1 cellular context compared by ENCODE assay signal in the genomic region with DNA sequence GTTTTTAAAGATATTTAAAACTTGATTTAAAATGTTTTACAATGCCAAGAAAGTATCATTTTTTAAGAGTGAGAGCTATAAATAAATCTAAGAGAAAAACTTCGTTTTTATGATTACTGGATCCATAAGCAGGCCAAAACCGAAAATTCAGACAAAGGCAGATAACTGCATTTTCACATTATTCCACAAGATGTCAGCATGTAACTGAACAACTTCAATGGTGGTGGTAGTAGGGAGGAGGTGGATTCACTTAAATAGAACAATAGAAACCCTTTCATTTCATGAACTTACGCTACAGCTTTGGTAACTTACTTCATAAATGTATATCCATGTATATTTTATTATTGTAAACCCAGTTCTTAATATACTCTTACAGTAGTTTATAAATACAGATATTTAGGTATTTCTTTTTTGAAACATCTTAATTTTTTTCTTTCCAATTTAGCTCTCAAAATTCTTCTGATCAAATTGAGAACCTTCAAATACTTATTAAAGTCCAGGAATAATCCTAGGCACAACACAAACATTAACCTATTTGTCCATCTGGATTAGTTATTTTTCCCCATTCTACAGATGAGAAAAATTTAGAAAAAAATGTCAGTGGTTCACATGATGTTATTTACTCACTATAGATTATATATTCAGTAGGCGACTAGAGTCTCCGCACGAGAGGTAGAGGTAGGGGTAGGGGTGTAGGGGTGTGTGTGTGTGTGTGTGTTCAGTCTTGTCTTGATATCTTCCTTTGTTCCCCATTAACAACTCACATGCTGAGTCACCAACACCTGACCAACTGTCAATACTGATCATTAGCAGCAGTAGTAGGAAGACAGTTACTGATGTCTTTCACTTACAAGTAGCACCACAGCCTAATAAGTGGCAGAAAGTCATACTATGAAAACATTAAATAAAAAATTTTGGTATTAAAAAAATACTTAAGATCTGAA.
TF ChIP-seq lines count a peak whose summit lies in the region.

No MANE protein-coding gene starts in this region.

TF ChIP-seq in HEK293, 187 proteins besides CTCF, POLR2A, EP300 and RAD21 (continued from another document):
- TF ChIP-seq ZNF704 (tag by site-specific recombination; IDR thresholded peaks at IDR 0.05) (no peak), ZNF423 (tag by site-specific recombination; IDR thresholded peaks at IDR 0.05) (no peak), ZNF169 (tag by site-specific recombination; IDR thresholded peaks at IDR 0.05) (no peak), ZNF660 (tag by site-specific recombination; IDR thresholded peaks at IDR 0.05) (0 out of 2 replicates have a peak, but pooled peaks have one; percentile 27), KLF8 (tag by site-specific recombination; IDR thresholded peaks at IDR 0.05) (no peak), ZNF394 (tag by site-specific recombination; IDR thresholded peaks at IDR 0.05; ENCODE audit: borderline replicate concordance) (no peak), ZNF623 (tag by site-specific recombination; IDR thresholded peaks at IDR 0.05) (no peak), SETDB1 (IDR thresholded peaks at IDR 0.05; ENCODE audit: insufficient read length, low read length) (no peak), ZNF654 (tag by site-specific recombination; IDR thresholded peaks at IDR 0.05; ENCODE audit: low read depth) (peak; percentile 95), SP2 (tag by site-specific recombination; IDR thresholded peaks at IDR 0.05) (no peak), ZSCAN30 (tag by site-specific recombination; IDR thresholded peaks at IDR 0.05) (0 out of 2 replicates have a peak, but pooled peaks have one; percentile 48), ZNF548 (tag by site-specific recombination; IDR thresholded peaks at IDR 0.05) (no peak), ZNF175 (tag by site-specific recombination; IDR thresholded peaks at IDR 0.05) (no peak), KLF9 (tag by site-specific recombination; IDR thresholded peaks at IDR 0.05; ENCODE audit: low read depth) (no peak), BCL11B (tag by site-specific recombination; IDR thresholded peaks at IDR 0.05; ENCODE audit: low read depth) (no peak), ZNF24 (tag by site-specific recombination; IDR thresholded peaks at IDR 0.05) (no peak), ZNF558 (tag by site-specific recombination; IDR thresholded peaks at IDR 0.05) (no peak), ZNF2 (tag by site-specific recombination; IDR thresholded peaks at IDR 0.05) (peak; percentile 72; the same call in 1 of the 2 replicates), ZNF530 (tag by site-specific recombination; IDR thresholded peaks at IDR 0.05; ENCODE audit: low read depth) (no peak), GLI4 (tag by site-specific recombination; IDR thresholded peaks at IDR 0.05) (no peak), ZNF148 (tag by site-specific recombination; IDR thresholded peaks at IDR 0.05; ENCODE audit: borderline replicate concordance) (no peak), ZBTB7A (tag by site-specific recombination; IDR thresholded peaks at IDR 0.05; ENCODE audit: low read depth) (no peak), ZBTB48 (tag by site-specific recombination; IDR thresholded peaks at IDR 0.05) (no peak), ZNF157 (tag by site-specific recombination; IDR thresholded peaks at IDR 0.05) (no peak), ZNF624 (tag by site-specific recombination; IDR thresholded peaks at IDR 0.05) (no peak), MYNN (tag by site-specific recombination; IDR thresholded peaks at IDR 0.05; ENCODE audit: borderline replicate concordance) (no peak), ZSCAN16 (tag by site-specific recombination; IDR thresholded peaks at IDR 0.05) (no peak), ZNF335 (tag by site-specific recombination; conservative IDR thresholded peaks at IDR 0.05) (no peak), ZNF114 (tag by site-specific recombination; IDR thresholded peaks at IDR 0.05) (no peak), YY1 (tag by site-specific recombination; IDR thresholded peaks at IDR 0.05) (no peak), PRDM1 (tag by site-specific recombination; IDR thresholded peaks at IDR 0.05) (peak; percentile 42; the same call in 1 of the 2 replicates), HIC1 (tag by site-specific recombination; IDR thresholded peaks at IDR 0.05) (no peak), ZFP41 (tag by site-specific recombination; IDR thresholded peaks at IDR 0.05; ENCODE audit: borderline replicate concordance) (no peak), ZNF146 (tag by site-specific recombination; IDR thresholded peaks at IDR 0.05) (no peak), ZSCAN23 (tag by site-specific recombination; IDR thresholded peaks at IDR 0.05) (no peak)
- TF ChIP-seq, protein P1, sequence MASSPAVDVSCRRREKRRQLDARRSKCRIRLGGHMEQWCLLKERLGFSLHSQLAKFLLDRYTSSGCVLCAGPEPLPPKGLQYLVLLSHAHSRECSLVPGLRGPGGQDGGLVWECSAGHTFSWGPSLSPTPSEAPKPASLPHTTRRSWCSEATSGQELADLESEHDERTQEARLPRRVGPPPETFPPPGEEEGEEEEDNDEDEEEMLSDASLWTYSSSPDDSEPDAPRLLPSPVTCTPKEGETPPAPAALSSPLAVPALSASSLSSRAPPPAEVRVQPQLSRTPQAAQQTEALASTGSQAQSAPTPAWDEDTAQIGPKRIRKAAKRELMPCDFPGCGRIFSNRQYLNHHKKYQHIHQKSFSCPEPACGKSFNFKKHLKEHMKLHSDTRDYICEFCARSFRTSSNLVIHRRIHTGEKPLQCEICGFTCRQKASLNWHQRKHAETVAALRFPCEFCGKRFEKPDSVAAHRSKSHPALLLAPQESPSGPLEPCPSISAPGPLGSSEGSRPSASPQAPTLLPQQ (tag by site-specific recombination; IDR thresholded peaks at IDR 0.05) = no peak
TF ChIP-seq in HEK293: peak in this region for 6.
